ENCODE assay signal across 25 cellular contexts in genomic region chr12:109638735-109639134, GRCh38.
A peak's percentile ranks its signal among the peaks of the same experiment; 100 is the strongest.
DNase-seq lines count a peak whose midpoint lies in the region; ATAC-seq, FAIRE-seq and TF ChIP-seq lines count a peak whose summit lies in the region.
"Had no signal": no experiment of that assay in that cellular context is flagged by ENCODE, and none has a peak within 500 bp of the region (broad histone marks: within the 10 kb centered on the region; RNA-seq: fewer than 3 reads in every experiment).

No MANE protein-coding gene starts in this region.

- TF ChIP-seq POLR2A in A549 (IDR thresholded peaks at IDR 0.05; ENCODE audit: low read length) (no peak), K562 (conservative IDR thresholded peaks at IDR 0.05) (no peak)

- DNase-seq in A549 (ENCODE audit: low read depth in 1 of 2, low spot score in 1 of 2) (no peak), K562 (ENCODE audit: extremely low read depth in 1 of 4, low spot score in 3 of 4) (no peak), glutamatergic neuron (no peak), pons (ENCODE audit: low spot score) (no peak), AG08395 (ENCODE audit: low spot score) (no peak)
- no peak for DNase-seq in stimulated activated CD4-positive, alpha-beta T cell treated with anti-CD3 and anti-CD28 coated beads, Interleukin-2, amount 100 ng/mL, for 48 hours
- DNase-seq: ACHN; BE2C; C1 segment of cervical spinal cord; CD4-positive, alpha-beta memory T cell; CD4-positive, CD25-positive, alpha-beta regulatory T cell; CD8-positive, alpha-beta memory T cell; COR-L47; DMS 273 treated with DMSO at 0.1 percent for 48 hours; DMS153; DMS79; DND-41; EL; GDM1 had no signal

- peaks cover 2% of the 10 kb centered on the region for H3K36me3 Mint-ChIP-seq in glutamatergic neuron (ENCODE audit: unreplicated experiment)
- H3K36me3 Mint-ChIP-seq: CD14-positive monocyte; CD4-positive, alpha-beta memory T cell; CD4-positive, CD25-positive, alpha-beta regulatory T cell; CD8-positive, alpha-beta memory T cell had no signal

- H3K4me2 ChIP-seq in A549, result no peak overlapping the region
- H3K4me2 ChIP-seq in K562 (ENCODE audit: insufficient read depth, low read length), result no peak overlapping the region
- H3K4me2 ChIP-seq: BLaER1 had no signal

- no peaks in the 10 kb centered on the region for H3K9me3 ChIP-seq in A549
- H3K9me3 ChIP-seq in K562 (replicated peaks; ENCODE audit: control insufficient read depth, insufficient read depth, low read depth, low read length), result no peaks in the 10 kb centered on the region; the same call in 1 of the 2 replicates
- H3K9me3 ChIP-seq: BE2C, BLaER1 had no signal

- H3K27ac Mint-ChIP-seq in glutamatergic neuron (ENCODE audit: unreplicated experiment), result peak overlapping the region; percentile 48
- H3K27ac Mint-ChIP-seq: CD14-positive monocyte; CD4-positive, alpha-beta memory T cell; CD4-positive, CD25-positive, alpha-beta regulatory T cell; CD8-positive, alpha-beta memory T cell had no signal

- WGBS in A549 (ENCODE audit: missing lambda C conversion rate), result 41% methylated on average over 4 of the region's 4 CpGs
- 5% methylated on average over 4 of the region's 4 CpGs for WGBS in K562 (ENCODE audit: insufficient coverage, low coverage, missing lambda C conversion rate)

- BruUV-seq in K562 (replicated peaks; lab: Mats Ljungman, UMichigan), result no TSS peak

- POLR2A ChIA-PET in A549 (lab: Yijun Ruan, JAX) (no interaction called here), K562 (lab: Yijun Ruan, JAX) (no interaction called here)

- H3K9me3 Mint-ChIP-seq in glutamatergic neuron (ENCODE audit: unreplicated experiment), result no peaks in the 10 kb centered on the region
- H3K9me3 Mint-ChIP-seq: CD8-positive, alpha-beta memory T cell had no signal

- CTCF ChIA-PET in A549 (lab: Yijun Ruan, JAX) (interaction anchor here (2.9 kb wide), 1 partner anchor 41 kb away, joined by 12 read pairs; no protein-coding TSS in a partner anchor), K562 (lab: Yijun Ruan, JAX; ENCODE audit: low intra/inter-chr PET ratio) (no interaction called here)

- in situ Hi-C loops in K562 (cut with MboI), result no loop called here

- intact Hi-C loops in K562 (cut with micrococcal nuclease), result no loop called here

- FAIRE-seq in A549 (lab: Jason Lieb, UNC) (no peak), K562 (lab: Jason Lieb, UNC) (no peak)
- FAIRE-seq: GM12878, GM12892, GM18507 had no signal

- H3K27me3 ChIP-seq in K562 (ENCODE audit: control insufficient read depth in 2 of 2, insufficient read depth in 2 of 2, low read length in 2 of 2), result peaks cover 0 to 17% of the 10 kb centered on the region in 2 experiments; a peak in 1 of 5 replicates
- H3K27me3 ChIP-seq: BE2C, BLaER1 had no signal

- H3K4me1 Mint-ChIP-seq in glutamatergic neuron (ENCODE audit: low read depth, unreplicated experiment), result peaks cover 6% of the 10 kb centered on the region
- H3K4me1 Mint-ChIP-seq: CD14-positive monocyte; CD4-positive, alpha-beta memory T cell; CD4-positive, CD25-positive, alpha-beta regulatory T cell; CD8-positive, alpha-beta memory T cell had no signal

- no peak overlapping the region for H2AFZ ChIP-seq in K562 (ENCODE audit: low read depth, low read length)

- TF ChIP-seq EP300 in A549 (IDR thresholded peaks at IDR 0.05) (no peak), K562 (IDR thresholded peaks at IDR 0.05; ENCODE audit: low read length) (no peak)

- no peaks in the 10 kb centered on the region for H3K79me2 ChIP-seq in K562 (ENCODE audit: control insufficient read depth, insufficient read depth, low read length)

- no peak overlapping the region for H3K9ac ChIP-seq in K562 (ENCODE audit: insufficient read depth in 1 of 2, low read depth in 2 of 2, low read length in 2 of 2)
- H3K9ac ChIP-seq: BLaER1 had no signal

- H4K20me1 ChIP-seq in K562 (replicated peaks; ENCODE audit: control insufficient read depth, insufficient read depth, low read length), result peaks cover 4% of the 10 kb centered on the region; the same call in 1 of the 2 replicates
- H4K20me1 ChIP-seq: BLaER1 had no signal

- TF ChIP-seq RAD21 in A549 (conservative IDR thresholded peaks at IDR 0.05 in 1 of 2, IDR thresholded peaks at IDR 0.05 in 1 of 2), result no peak
- TF ChIP-seq RAD21 in K562 (CRISPR knock-in tag; conservative IDR thresholded peaks at IDR 0.05 in 1 of 2, IDR thresholded peaks at IDR 0.05 in 1 of 2), result no peak

- no peak overlapping the region for H3K4me3 Mint-ChIP-seq in glutamatergic neuron (ENCODE audit: unreplicated experiment)
- H3K4me3 Mint-ChIP-seq: CD14-positive monocyte; CD4-positive, alpha-beta memory T cell; CD4-positive, CD25-positive, alpha-beta regulatory T cell; CD8-positive, alpha-beta memory T cell had no signal

- H3K36me3 ChIP-seq in K562 (ENCODE audit: control insufficient read depth, insufficient read depth, low read length), result no peaks in the 10 kb centered on the region
- H3K36me3 ChIP-seq: BE2C, BLaER1 had no signal

- no peak for ATAC-seq in A549
- no peak for ATAC-seq in K562
- ATAC-seq: GM12878 had no signal

- H3K27me3 Mint-ChIP-seq in glutamatergic neuron (ENCODE audit: unreplicated experiment), result no peaks in the 10 kb centered on the region

- H3K27ac ChIP-seq in A549 (no peak overlapping the region), K562 (ENCODE audit: extremely low read depth, low read depth, low read length) (no peak overlapping the region)
- H3K27ac ChIP-seq: 22Rv1, BLaER1 had no signal

- H3K4me3 ChIP-seq in A549 (no peak overlapping the region), K562 (no peak overlapping the region)
- H3K4me3 ChIP-seq: BLaER1, GM12878 had no signal

- H3K4me1 ChIP-seq in A549, result no peaks in the 10 kb centered on the region
- no peaks in the 10 kb centered on the region for H3K4me1 ChIP-seq in K562 (replicated peaks in 1 of 2; ENCODE audit: control insufficient read depth in 2 of 2, insufficient read depth in 2 of 2, low read length in 2 of 2)
- H3K4me1 ChIP-seq: BE2C, BLaER1 had no signal

- TF ChIP-seq CTCF in A549 (IDR thresholded peaks at IDR 0.05), result no peak
- TF ChIP-seq CTCF in K562 (IDR thresholded peaks at IDR 0.05 in 2 of 3, conservative IDR thresholded peaks at IDR 0.05 in 1 of 3; ENCODE audit: insufficient read depth in 2 of 3, low read depth in 1 of 3, low read length in 3 of 3), result no peak
- TF ChIP-seq CTCF in glutamatergic neuron (IDR thresholded peaks at IDR 0.05; ENCODE audit: partially characterized antibody, unreplicated experiment), result no peak

- no peaks in the 10 kb centered on the region for H3K9me1 ChIP-seq in K562 (ENCODE audit: control insufficient read depth, insufficient read depth, low read length)

TF ChIP-seq in A549, 52 proteins besides CTCF, POLR2A, EP300 and RAD21:
- TF ChIP-seq FOSL2 (IDR thresholded peaks at IDR 0.05) (no peak), FOSL2 (CRISPR knock-in tag; IDR thresholded peaks at IDR 0.05) (no peak), ZFP36 (IDR thresholded peaks at IDR 0.05; ENCODE audit: borderline replicate concordance, partially characterized antibody) (peak; percentile 27)
TF ChIP-seq in A549: peak in this region for 1.

TF ChIP-seq in K562, 482 proteins besides CTCF, POLR2A, EP300 and RAD21:
- no peak for TF ChIP-seq CHD2 (IDR thresholded peaks at IDR 0.05; ENCODE audit: low read depth, low read length)
- TF ChIP-seq CREB3 (tag; conservative IDR thresholded peaks at IDR 0.05; ENCODE audit: low read depth), result no peak
- TF ChIP-seq, protein P1, sequence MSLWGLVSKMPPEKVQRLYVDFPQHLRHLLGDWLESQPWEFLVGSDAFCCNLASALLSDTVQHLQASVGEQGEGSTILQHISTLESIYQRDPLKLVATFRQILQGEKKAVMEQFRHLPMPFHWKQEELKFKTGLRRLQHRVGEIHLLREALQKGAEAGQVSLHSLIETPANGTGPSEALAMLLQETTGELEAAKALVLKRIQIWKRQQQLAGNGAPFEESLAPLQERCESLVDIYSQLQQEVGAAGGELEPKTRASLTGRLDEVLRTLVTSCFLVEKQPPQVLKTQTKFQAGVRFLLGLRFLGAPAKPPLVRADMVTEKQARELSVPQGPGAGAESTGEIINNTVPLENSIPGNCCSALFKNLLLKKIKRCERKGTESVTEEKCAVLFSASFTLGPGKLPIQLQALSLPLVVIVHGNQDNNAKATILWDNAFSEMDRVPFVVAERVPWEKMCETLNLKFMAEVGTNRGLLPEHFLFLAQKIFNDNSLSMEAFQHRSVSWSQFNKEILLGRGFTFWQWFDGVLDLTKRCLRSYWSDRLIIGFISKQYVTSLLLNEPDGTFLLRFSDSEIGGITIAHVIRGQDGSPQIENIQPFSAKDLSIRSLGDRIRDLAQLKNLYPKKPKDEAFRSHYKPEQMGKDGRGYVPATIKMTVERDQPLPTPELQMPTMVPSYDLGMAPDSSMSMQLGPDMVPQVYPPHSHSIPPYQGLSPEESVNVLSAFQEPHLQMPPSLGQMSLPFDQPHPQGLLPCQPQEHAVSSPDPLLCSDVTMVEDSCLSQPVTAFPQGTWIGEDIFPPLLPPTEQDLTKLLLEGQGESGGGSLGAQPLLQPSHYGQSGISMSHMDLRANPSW (CRISPR knock-in tag; IDR thresholded peaks at IDR 0.05), result no peak
- peak; percentile 54 for TF ChIP-seq RBM25 (IDR thresholded peaks at IDR 0.05; ENCODE audit: low read depth, low read length, severe bottlenecking)
- no peak for TF ChIP-seq SPI1 (IDR thresholded peaks at IDR 0.05; ENCODE audit: borderline replicate concordance, low read depth, low read length)
- TF ChIP-seq RBM14 (IDR thresholded peaks at IDR 0.05; ENCODE audit: borderline replicate concordance, insufficient read depth, low read depth, low read length), result no peak
- TF ChIP-seq ZNF583 (CRISPR knock-in tag; IDR thresholded peaks at IDR 0.05), result no peak
- TF ChIP-seq ZFP36 (IDR thresholded peaks at IDR 0.05; ENCODE audit: low read depth, low read length, partially characterized antibody), result peak; percentile 88
- TF ChIP-seq MAFK (IDR thresholded peaks at IDR 0.05; ENCODE audit: low read length), result no peak

Comparison
In these comparisons a context has a peak if more than half of its experiments do, and no peak if none do; other contexts are left out.
1. Of the 35 proteins assayed by ChIP-seq in both K562 and A549: peak only in K562: none; only in A549: none; in both: ZFP36; in neither: 34.